ENCODE assay signal across 8 cellular contexts in genomic region chr22:23858484-23858815, GRCh38. TPM values are rescaled to one million over a fixed set of nuclear protein-coding genes. Genes with fewer than 3 reads are reported as not detected.
DNase-seq lines count a peak whose midpoint lies in the region; TF ChIP-seq lines count a peak whose summit lies in the region.

No MANE protein-coding gene starts in this region.

- in situ Hi-C loops in astrocyte of the cerebellum (cut with HindIII; ENCODE audit: low sequenced_read_pairs): no loop called here

- POLR2A ChIA-PET in activated CD4-positive, alpha-beta T cell treated with anti-CD3 and anti-CD28 coated beads, Interleukin-2, amount 10 ng/mL, durations not matched to agents 7 days and 5 days (lab: Charles Lee): no interaction called here

- CTCF ChIA-PET in activated CD4-positive, alpha-beta T cell treated with anti-CD3 and anti-CD28 coated beads, Interleukin-2, amount 10 ng/mL, durations not matched to agents 7 days and 5 days (lab: Charles Lee): interaction anchor here (1.1 to 3.0 kb wide), 8 partner anchors 10 to 299 kb away, joined by 3 to 28 read pairs (median 4); no protein-coding TSS in a partner anchor

- H3K27ac ChIP-seq in liver (ENCODE audit: low read depth in 1 of 2, low read length in 2 of 2) (no peak overlapping the region), testis (peak overlapping the region in 1 of 2 donors; percentile 93)

- H3K9ac ChIP-seq in liver (ENCODE audit: low read depth in 1 of 2, low read length in 2 of 2): peak overlapping the region in 1 of 2 donors; percentile 81

- TF ChIP-seq CTCF in astrocyte of the cerebellum (IDR thresholded peaks at IDR 0.05; ENCODE audit: low read depth, low read length, missing control alignments) (no peak), liver (IDR thresholded peaks at IDR 0.05; ENCODE audit: low read depth, low read length, missing input control) (no peak), testis (IDR thresholded peaks at IDR 0.05) (no peak), GM20000 (IDR thresholded peaks at IDR 0.05; ENCODE audit: extremely low read depth, missing control alignments) (no peak)

- TF ChIP-seq RAD21 in liver (IDR thresholded peaks at IDR 0.05): no peak

- peak overlapping the region; percentile 93 for H3K27ac Mint-ChIP-seq in activated CD4-positive, alpha-beta T cell treated with anti-CD3 and anti-CD28 coated beads, Interleukin-2, amount 10 ng/mL, durations not matched to agents 7 days and 5 days

- H3K9me3 ChIP-seq in liver (ENCODE audit: control insufficient read depth in 4 of 4, low read length in 3 of 4): no peaks in the 10 kb centered on the region
- no peaks in the 10 kb centered on the region for H3K9me3 ChIP-seq in testis

- H3K36me3 Mint-ChIP-seq in activated CD4-positive, alpha-beta T cell treated with anti-CD3 and anti-CD28 coated beads, Interleukin-2, amount 10 ng/mL, durations not matched to agents 7 days and 5 days (ENCODE audit: low read depth): no peaks in the 10 kb centered on the region

- WGBS in liver: 81% methylated on average over 7 of the region's 7 CpGs
- whole genome bisulfite sequencing in testis, 2 donors: 34 to 58% methylated on average over 7 of the region's 7 CpGs

- H3K4me3 ChIP-seq in astrocyte of the cerebellum (ENCODE audit: low read depth, low read length) (peak overlapping the region; percentile 69), liver (ENCODE audit: low read depth in 1 of 3, low read length in 3 of 3) (peak overlapping the region; percentile 50 to 96 (median 84)), testis (peak overlapping the region; percentile 72 to 74)

- no peak for TF ChIP-seq POLR2A in testis (IDR thresholded peaks at IDR 0.05)

- H3K4me1 Mint-ChIP-seq in activated CD4-positive, alpha-beta T cell treated with anti-CD3 and anti-CD28 coated beads, Interleukin-2, amount 10 ng/mL, durations not matched to agents 7 days and 5 days: peaks cover 26% of the 10 kb centered on the region

- peaks cover 4% of the 10 kb centered on the region for H3K27me3 Mint-ChIP-seq in activated CD4-positive, alpha-beta T cell treated with anti-CD3 and anti-CD28 coated beads, Interleukin-2, amount 10 ng/mL, durations not matched to agents 7 days and 5 days

- intact Hi-C loops in testis (cut with DNase I; ENCODE audit: low total_unique reads): no loop called here

- H3K4me3 Mint-ChIP-seq in activated CD4-positive, alpha-beta T cell treated with anti-CD3 and anti-CD28 coated beads, Interleukin-2, amount 10 ng/mL, durations not matched to agents 7 days and 5 days: peak overlapping the region; percentile 91

- no peaks in the 10 kb centered on the region for H3K9me3 Mint-ChIP-seq in activated CD4-positive, alpha-beta T cell treated with anti-CD3 and anti-CD28 coated beads, Interleukin-2, amount 10 ng/mL, durations not matched to agents 7 days and 5 days

- H3K36me3 ChIP-seq in liver (ENCODE audit: control insufficient read depth in 4 of 4, insufficient read depth in 3 of 4, low read depth in 1 of 4, low read length in 3 of 4): no peaks in the 10 kb centered on the region
- no peaks in the 10 kb centered on the region for H3K36me3 ChIP-seq in testis (ENCODE audit: low read depth, missing control alignments)

- H3K4me1 ChIP-seq in liver (ENCODE audit: control insufficient read depth in 4 of 4, insufficient read depth in 4 of 4, low read length in 3 of 4) (peaks cover 0 to 21% (median 13%) of the 10 kb centered on the region in 4 donors), testis (peaks cover 12% of the 10 kb centered on the region)

- no peak for DNase-seq in activated CD4-positive, alpha-beta T cell treated with anti-CD3 and anti-CD28 coated beads, Interleukin-2, amount 10 ng/mL, durations not matched to agents 7 days and 5 days
- no peak for DNase-seq in activated CD4-positive, alpha-beta T cell treated with anti-CD3 and anti-CD28 coated beads for 48 hours
- no peak for DNase-seq in astrocyte of the cerebellum (ENCODE audit: low read depth)
- no peak for DNase-seq in testis
- DNase-seq in dedifferentiated amniotic fluid mesenchymal stem cell (ENCODE audit: extremely low spot score): no peak
- DNase-seq in kidney tubule cell (ENCODE audit: low spot score): no peak
- no peak for DNase-seq in GM20000 (ENCODE audit: low spot score)

- H3K27me3 ChIP-seq in liver (ENCODE audit: control insufficient read depth in 4 of 4, insufficient read depth in 4 of 4, low read length in 3 of 4): no peaks in the 10 kb centered on the region
- no peaks in the 10 kb centered on the region for H3K27me3 ChIP-seq in testis

TF ChIP-seq in liver, 16 proteins besides CTCF, POLR2A, EP300 and RAD21:
- TF ChIP-seq EGR1 (IDR thresholded peaks at IDR 0.05; ENCODE audit: low read depth in 2 of 2) (no peak), FOXA1 (IDR thresholded peaks at IDR 0.05) (no peak), JUND (IDR thresholded peaks at IDR 0.05) (no peak), MAX (IDR thresholded peaks at IDR 0.05) (no peak), SP1 (IDR thresholded peaks at IDR 0.05) (no peak), REST (IDR thresholded peaks at IDR 0.05) (no peak), HNF4A (conservative IDR thresholded peaks at IDR 0.05) (no peak), NR2F2 (IDR thresholded peaks at IDR 0.05) (no peak), GABPA (IDR thresholded peaks at IDR 0.05 in 1 of 2, conservative IDR thresholded peaks at IDR 0.05 in 1 of 2) (no peak), ZBTB33 (IDR thresholded peaks at IDR 0.05) (no peak), YY1 (IDR thresholded peaks at IDR 0.05) (no peak), HNF4G (IDR thresholded peaks at IDR 0.05) (no peak), RXRA (IDR thresholded peaks at IDR 0.05) (no peak), TAF1 (conservative IDR thresholded peaks at IDR 0.05) (no peak), FOXA2 (IDR thresholded peaks at IDR 0.05) (no peak)
- TF ChIP-seq, protein P1, sequence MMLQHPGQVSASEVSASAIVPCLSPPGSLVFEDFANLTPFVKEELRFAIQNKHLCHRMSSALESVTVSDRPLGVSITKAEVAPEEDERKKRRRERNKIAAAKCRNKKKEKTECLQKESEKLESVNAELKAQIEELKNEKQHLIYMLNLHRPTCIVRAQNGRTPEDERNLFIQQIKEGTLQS (IDR thresholded peaks at IDR 0.05): no peak

RNA-seq across cellular contexts. Expression of gene SLC2A11, which starts 0.8 kb away (rescaled TPM):
- 1 to 10 TPM; 7.8 to 8.8 TPM for total RNA-seq in activated CD4-positive, alpha-beta T cell treated with anti-CD3 and anti-CD28 coated beads, Interleukin-2, amount 10 ng/mL, durations not matched to agents 7 days and 5 days
- 1 to 10 TPM; 5.0 to 9.0 TPM for total RNA-seq in liver
- polyA plus RNA-seq in liver: 1 to 10 TPM; 3.4 to 3.5 TPM
- 10 to 100 TPM; 21.8 to 22.7 TPM for total RNA-seq in testis
- polyA plus RNA-seq in testis (ENCODE audit: insufficient read depth, low read depth, low replicate concordance): 14.3 TPM

RNA-seq across cellular contexts. Expression of gene DERL3, which starts 19.6 kb away (rescaled TPM):
- 1 to 10 TPM; 9.0 to 9.9 TPM for total RNA-seq in activated CD4-positive, alpha-beta T cell treated with anti-CD3 and anti-CD28 coated beads, Interleukin-2, amount 10 ng/mL, durations not matched to agents 7 days and 5 days
- total RNA-seq in liver (1 to 10 TPM; 1.0 to 4.5 TPM), testis (10 to 100 TPM; 14.9 to 16.2 TPM)
- polyA plus RNA-seq in liver (1 to 10 TPM; 3.3 to 9.3 TPM), testis (ENCODE audit: insufficient read depth, low read depth, low replicate concordance) (48.7 TPM)

RNA-seq across cellular contexts. Expression of gene MIF, which starts 35.7 kb away (rescaled TPM):
- total RNA-seq in activated CD4-positive, alpha-beta T cell treated with anti-CD3 and anti-CD28 coated beads, Interleukin-2, amount 10 ng/mL, durations not matched to agents 7 days and 5 days: 100 to 1,000 TPM; 716 to 730 TPM
- total RNA-seq in liver (100 to 1,000 TPM; 108 to 207 TPM), testis (100 to 1,000 TPM; 239 to 472 TPM)
- polyA plus RNA-seq in liver (1,000 to 10,000 TPM in 1 of 2 donors, 100 to 1,000 TPM in 1; 399 to 1,047 TPM), testis (ENCODE audit: insufficient read depth, low read depth, low replicate concordance) (177 TPM)
